In genomic region chr10:114876169-114876568, GRCh38 we compare ENCODE assay signal across 17 cellular contexts. TPM values are rescaled to one million over a fixed set of nuclear protein-coding genes. Genes with fewer than 3 reads are reported as not detected.
A peak's percentile ranks its signal among the peaks of the same experiment; 100 is the strongest.
DNase-seq lines count a peak whose midpoint lies in the region; ATAC-seq, FAIRE-seq and TF ChIP-seq lines count a peak whose summit lies in the region.
"Had no signal": no experiment of that assay in that cellular context is flagged by ENCODE, and none has a peak within 500 bp of the region (broad histone marks: within the 10 kb centered on the region; RNA-seq: fewer than 3 reads in every experiment).

No MANE protein-coding gene starts in this region.

- POLR2A ChIA-PET in SK-N-SH (lab: Yijun Ruan, JAX) = no interaction called here

- DNase-seq in COLO668 (lab: John Stamatoyannopoulos, UW; ENCODE audit: unreplicated experiment) (peak; percentile 5), HT-29 (ENCODE audit: low spot score) (peak; percentile 45), SK-N-DZ (ENCODE audit: low spot score) (peak; percentile 32), left lobe of liver (ENCODE audit: low spot score) (no peak), H54 (ENCODE audit: insufficient read length, low spot score) (no peak), SK-N-SH (no peak), NCI-H748 treated with DMSO at 0.1 percent for 48 hours (lab: John Stamatoyannopoulos, UW) (no peak)
- DNase-seq: activated CD4-positive, alpha-beta T cell treated with anti-CD3 and anti-CD28 coated beads for 4 hours; effector memory CD4-positive, alpha-beta T cell; midbrain; NCI-H2227 treated with DMSO at 0.1 percent for 48 hours; psoas muscle; Right ventricle myocardium superior; stimulated activated CD4-positive, alpha-beta T cell treated with anti-CD3 and anti-CD28 coated beads, Interleukin-2, amount 100 ng/mL, for 24 hours; stimulated activated naive CD4-positive, alpha-beta T cell treated with Interleukin-2 at 50 U/mL for 16 hours had no signal

- H3K79me2 ChIP-seq in SK-N-SH (ENCODE audit: insufficient read depth) = no peaks in the 10 kb centered on the region

- peak; percentile 7 for ATAC-seq in left lobe of liver

- no peak overlapping the region for H2AFZ ChIP-seq in SK-N-SH (ENCODE audit: low read depth)

- no peak for TF ChIP-seq RAD21 in SK-N-SH (IDR thresholded peaks at IDR 0.05; ENCODE audit: low read length)

- peaks cover 0 to 6% of the 10 kb centered on the region in 2 experiments; a peak in 1 of 4 replicates for H3K4me1 ChIP-seq in SK-N-SH (ENCODE audit: control insufficient read depth in 1 of 2, insufficient read depth in 2 of 2, low read depth in 1 of 2, low read length in 1 of 2)
- H3K4me1 ChIP-seq: psoas muscle had no signal

- no peak for TF ChIP-seq CTCF in SK-N-SH (IDR thresholded peaks at IDR 0.05)

- H3K4me2 ChIP-seq in SK-N-SH = no peak overlapping the region

- H3K9me2 ChIP-seq in SK-N-SH = no peaks in the 10 kb centered on the region

- no peaks in the 10 kb centered on the region for H3K36me3 ChIP-seq in SK-N-SH (replicated peaks in 1 of 2; ENCODE audit: control insufficient read depth in 1 of 2, insufficient read depth in 2 of 2, low read length in 1 of 2)
- H3K36me3 ChIP-seq: tibial nerve had no signal

- no peak overlapping the region for H3K27ac ChIP-seq in SK-N-SH (ENCODE audit: low read depth in 2 of 2, low read length in 1 of 2)
- H3K27ac ChIP-seq: psoas muscle, tibial nerve had no signal

- no peak overlapping the region for H3K4me3 ChIP-seq in SK-N-SH (ENCODE audit: low read depth in 2 of 2, low read length in 1 of 2)
- H3K4me3 ChIP-seq: psoas muscle, tibial nerve had no signal

- CTCF ChIA-PET in SK-N-SH (lab: Yijun Ruan, JAX) = interaction anchor here (0.6 to 12.3 kb wide), 34 partner anchors 9 to 728 kb away, joined by 3 to 235 read pairs (median 7); partner anchors contain the start of genes ATRNL1, FHIP2A and TRUB1

- FAIRE-seq in H54 (lab: Jason Lieb, UNC) = no peak
- FAIRE-seq: TTC549 had no signal

- TF ChIP-seq POLR2A in H54 (IDR thresholded peaks at IDR 0.05; ENCODE audit: low read depth, low read length) = no peak

- no peaks in the 10 kb centered on the region for H4K20me1 ChIP-seq in SK-N-SH (ENCODE audit: insufficient read depth)

- 77% methylated on average over 9 of the region's 9 CpGs for WGBS in SK-N-SH (ENCODE audit: low lambda C conversion rate)

- no peaks in the 10 kb centered on the region for H3K9me3 ChIP-seq in SK-N-SH
- H3K9me3 ChIP-seq: psoas muscle, tibial nerve had no signal

- peaks cover 7% of the 10 kb centered on the region for H3F3A ChIP-seq in SK-N-SH (replicated peaks; ENCODE audit: insufficient read depth)

- no peak overlapping the region for H3K9ac ChIP-seq in SK-N-SH

- H3K27me3 ChIP-seq in SK-N-SH (ENCODE audit: insufficient read depth) = no peaks in the 10 kb centered on the region

- TF ChIP-seq EP300 in SK-N-SH (IDR thresholded peaks at IDR 0.05; ENCODE audit: borderline replicate concordance in 1 of 2, low read depth in 1 of 2, low read length in 1 of 2) = no peak

TF ChIP-seq in SK-N-SH, 30 proteins besides CTCF, POLR2A, EP300 and RAD21:
- TF ChIP-seq REST (IDR thresholded peaks at IDR 0.05; ENCODE audit: low read depth, low read length) = no peak
- TF ChIP-seq SMC3 (IDR thresholded peaks at IDR 0.05; ENCODE audit: low read depth, low read length) = no peak
- TF ChIP-seq YY1 (IDR thresholded peaks at IDR 0.05; ENCODE audit: low read depth) = no peak
- TF ChIP-seq, protein P1, sequence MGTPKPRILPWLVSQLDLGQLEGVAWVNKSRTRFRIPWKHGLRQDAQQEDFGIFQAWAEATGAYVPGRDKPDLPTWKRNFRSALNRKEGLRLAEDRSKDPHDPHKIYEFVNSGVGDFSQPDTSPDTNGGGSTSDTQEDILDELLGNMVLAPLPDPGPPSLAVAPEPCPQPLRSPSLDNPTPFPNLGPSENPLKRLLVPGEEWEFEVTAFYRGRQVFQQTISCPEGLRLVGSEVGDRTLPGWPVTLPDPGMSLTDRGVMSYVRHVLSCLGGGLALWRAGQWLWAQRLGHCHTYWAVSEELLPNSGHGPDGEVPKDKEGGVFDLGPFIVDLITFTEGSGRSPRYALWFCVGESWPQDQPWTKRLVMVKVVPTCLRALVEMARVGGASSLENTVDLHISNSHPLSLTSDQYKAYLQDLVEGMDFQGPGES (IDR thresholded peaks at IDR 0.05; ENCODE audit: low read depth, low read length) = no peak
- TF ChIP-seq RXRA (IDR thresholded peaks at IDR 0.05; ENCODE audit: borderline replicate concordance, low read depth) = no peak
- no peak for TF ChIP-seq NFIC (IDR thresholded peaks at IDR 0.05; ENCODE audit: borderline replicate concordance)

RNA-seq across cellular contexts. Expression of gene FHIP2A, which starts 54.6 kb away (rescaled TPM):
- 1.6 and 3.0 TPM in 2 replicates for total RNA-seq in HT-29 (2014; rRNA removed; shearing (Covaris generic))
- polyA plus RNA-seq in SK-N-DZ (2014; cell fraction: cytosol; rRNA removed) = 6.1 and 7.3 TPM in 2 replicates
- polyA plus RNA-seq in SK-N-DZ (2014; cell fraction: nucleus; rRNA removed) = 19.5 and 20.6 TPM in 2 replicates
- total RNA-seq in left lobe of liver = 23.4 TPM
- polyA plus RNA-seq in SK-N-SH (2012; rRNA removed) = 6.1 and 9.1 TPM in 2 replicates
- 5.8 and 6.2 TPM in 2 replicates for polyA plus RNA-seq in SK-N-SH (2012; cell fraction: cytosol; rRNA removed)
- 14.9 and 31.8 TPM in 2 replicates for polyA plus RNA-seq in SK-N-SH (2012; cell fraction: nucleus; rRNA removed)

Comparison
In these comparisons a context has a peak if more than half of its experiments do, and no peak if none do; other contexts are left out.
1. DNase-seq: peak in COLO668 (single experiment), HT-29 (single experiment) and SK-N-DZ (single experiment); none in left lobe of liver (single experiment), H54 (single experiment), SK-N-SH (single experiment) and NCI-H748 treated with DMSO at 0.1 percent for 48 hours (single experiment).